Comparison of ENCODE assay signal across 9 cellular contexts in the genomic region with DNA sequence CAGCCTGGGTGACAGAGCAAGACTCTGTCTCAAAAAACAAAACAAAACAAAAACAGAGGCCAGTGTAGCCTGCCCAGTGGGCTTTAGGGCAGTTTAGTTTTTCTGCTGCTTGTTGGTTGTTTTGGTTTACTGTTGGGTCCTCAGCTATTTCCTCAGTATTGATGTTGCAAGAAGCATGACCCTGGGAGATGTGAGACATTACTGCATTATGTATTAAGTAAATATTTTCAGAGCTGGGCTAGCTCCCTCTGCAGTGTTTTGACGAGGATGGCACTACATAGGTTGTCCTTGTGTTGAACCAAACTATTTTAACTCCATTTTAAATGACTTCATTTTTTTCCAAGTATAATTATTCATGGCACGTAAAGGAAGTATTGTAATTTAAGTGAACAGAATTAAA.
DNase-seq lines count a peak whose midpoint lies in the region; ATAC-seq and TF ChIP-seq lines count a peak whose summit lies in the region.
"Had no signal": no experiment of that assay in that cellular context is flagged by ENCODE, and none has a peak within 500 bp of the region (broad histone marks: within the 10 kb centered on the region; RNA-seq: fewer than 3 reads in every experiment).

No MANE protein-coding gene starts in this region.

- ATAC-seq in stimulated activated naive B cell treated with anti-CD40 and anti-IgM and Interleukin-4, amounts not matched to agents 10 μg/mL and 1 μg/mL and 100 μg/mL, for 72 hours (replicated peaks): no peak
- ATAC-seq in HG02798 (IDR thresholded peaks at IDR 0.05; ENCODE audit: poor library complexity, unreplicated experiment) (no peak), HG03095 (IDR thresholded peaks at IDR 0.05; ENCODE audit: unreplicated experiment) (no peak)
- ATAC-seq: stimulated activated effector memory CD8-positive, alpha-beta T cell treated with anti-CD3 and anti-CD28 coated beads, Interleukin-12 subunit alpha, Interleukin-12 subunit beta, amount 100 ng/mL, for 72 hours had no signal

- peaks cover 0 to 1% of the 10 kb centered on the region in 2 donors for H3K9me3 Mint-ChIP-seq in stimulated activated naive B cell treated with anti-CD40 and anti-IgM and Interleukin-4, amounts not matched to agents 10 μg/mL and 1 μg/mL and 100 μg/mL, for 72 hours
- H3K9me3 Mint-ChIP-seq: stimulated activated effector memory CD8-positive, alpha-beta T cell treated with anti-CD3 and anti-CD28 coated beads, Interleukin-12 subunit alpha, Interleukin-12 subunit beta, amount 100 ng/mL, for 72 hours had no signal

- peak; percentile 39 for DNase-seq in GM04504 (ENCODE audit: low read depth)
- peak; percentile 49 for DNase-seq in RKO (ENCODE audit: low spot score)
- peak; percentile 71 for DNase-seq in fibroblast of peridontal ligament (ENCODE audit: extremely low read depth)
- no peak for DNase-seq in stimulated activated naive B cell treated with anti-CD40 and anti-IgM and Interleukin-4, amounts not matched to agents 10 μg/mL and 1 μg/mL and 100 μg/mL, for 72 hours
- DNase-seq in GM10248 (ENCODE audit: extremely low spot score): no peak
- DNase-seq: NCI-H2227 treated with DMSO at 0.1 percent for 48 hours had no signal

- H3K27me3 Mint-ChIP-seq in stimulated activated naive B cell treated with anti-CD40 and anti-IgM and Interleukin-4, amounts not matched to agents 10 μg/mL and 1 μg/mL and 100 μg/mL, for 72 hours: no peaks in the 10 kb centered on the region

- H3K36me3 Mint-ChIP-seq in stimulated activated naive B cell treated with anti-CD40 and anti-IgM and Interleukin-4, amounts not matched to agents 10 μg/mL and 1 μg/mL and 100 μg/mL, for 72 hours: peaks cover 16 to 26% of the 10 kb centered on the region in 2 donors

- no peak overlapping the region for H3K4me3 Mint-ChIP-seq in stimulated activated naive B cell treated with anti-CD40 and anti-IgM and Interleukin-4, amounts not matched to agents 10 μg/mL and 1 μg/mL and 100 μg/mL, for 72 hours
- H3K4me3 Mint-ChIP-seq: stimulated activated effector memory CD8-positive, alpha-beta T cell treated with anti-CD3 and anti-CD28 coated beads, Interleukin-12 subunit alpha, Interleukin-12 subunit beta, amount 100 ng/mL, for 72 hours had no signal

- TF ChIP-seq CTCF in GM10248 (IDR thresholded peaks at IDR 0.05; ENCODE audit: control extremely low read depth, extremely low read depth, low read depth, missing control alignments): no peak

- peak overlapping the region; percentile 65 for H3K27ac Mint-ChIP-seq in stimulated activated naive B cell treated with anti-CD40 and anti-IgM and Interleukin-4, amounts not matched to agents 10 μg/mL and 1 μg/mL and 100 μg/mL, for 72 hours
- H3K27ac Mint-ChIP-seq: stimulated activated effector memory CD8-positive, alpha-beta T cell treated with anti-CD3 and anti-CD28 coated beads, Interleukin-12 subunit alpha, Interleukin-12 subunit beta, amount 100 ng/mL, for 72 hours had no signal

- H3K4me1 Mint-ChIP-seq in stimulated activated naive B cell treated with anti-CD40 and anti-IgM and Interleukin-4, amounts not matched to agents 10 μg/mL and 1 μg/mL and 100 μg/mL, for 72 hours: peaks cover 25 to 66% of the 10 kb centered on the region in 2 donors

- CTCF ChIA-PET in GM10248 (lab: Yijun Ruan, JAX): no interaction called here

- POLR2A ChIA-PET in GM10248 (lab: Yijun Ruan, JAX): interaction anchor here (0.6 kb wide), 1 partner anchor 123 kb away, joined by 3 read pairs; no protein-coding TSS in a partner anchor

Comparison
In these comparisons a context has a peak if more than half of its experiments do, and no peak if none do; other contexts are left out.
1. DNase-seq: peak in GM04504 (single experiment), RKO (single experiment) and fibroblast of peridontal ligament (single experiment); none in stimulated activated naive B cell treated with anti-CD40 and anti-IgM and Interleukin-4, amounts not matched to agents 10 μg/mL and 1 μg/mL and 100 μg/mL, for 72 hours (single experiment) and GM10248 (single experiment).